Comparison of ENCODE assay signal across 19 cellular contexts in the genomic region with DNA sequence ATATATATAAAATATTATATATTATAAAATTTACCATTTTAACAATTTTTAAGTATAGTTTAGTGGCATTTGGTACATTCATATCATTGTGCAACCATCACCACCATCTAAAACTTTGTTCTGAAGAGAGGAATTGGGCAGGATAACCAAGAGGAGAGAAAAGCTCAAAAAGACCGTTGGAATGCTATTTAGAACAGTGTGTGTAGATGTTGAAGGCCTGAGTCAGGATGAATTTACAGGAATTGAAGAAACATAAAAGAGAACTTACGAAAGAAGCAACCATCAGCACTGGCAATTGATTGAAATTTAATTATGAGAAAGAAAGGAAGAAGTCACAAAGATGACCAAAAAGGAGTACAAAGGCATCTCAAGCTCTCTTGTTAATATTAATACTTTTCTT.
"Had no signal": no experiment of that assay in that cellular context is flagged by ENCODE, and none has a peak within 500 bp of the region (broad histone marks: within the 10 kb centered on the region; RNA-seq: fewer than 3 reads in every experiment).

No MANE protein-coding gene starts in this region.

- H3K27me3 Mint-ChIP-seq: activated naive CD4-positive, alpha-beta T cell treated with anti-CD3 and anti-CD28 coated beads, Interleukin-2, amount 50 U/mL, for 24 hours had no signal

- H3K4me3 Mint-ChIP-seq: activated naive CD4-positive, alpha-beta T cell treated with anti-CD3 and anti-CD28 coated beads, Interleukin-2, amount 50 U/mL, for 24 hours; natural killer cell treated with Interleukin-12 subunit alpha and Interleukin-12 subunit beta and Interleukin-15 and Interleukin-18, amount 100 ng/mL, for 72 hours had no signal

- H3K36me3 ChIP-seq: adrenal gland, tibial nerve, uterus had no signal

- H3K27ac Mint-ChIP-seq: activated naive CD4-positive, alpha-beta T cell treated with anti-CD3 and anti-CD28 coated beads, Interleukin-2, amount 50 U/mL, for 24 hours; natural killer cell treated with Interleukin-12 subunit alpha and Interleukin-12 subunit beta and Interleukin-15 and Interleukin-18, amount 100 ng/mL, for 72 hours had no signal

- H3K9me3 Mint-ChIP-seq: activated naive CD4-positive, alpha-beta T cell treated with anti-CD3 and anti-CD28 coated beads, Interleukin-2, amount 50 U/mL, for 24 hours; natural killer cell treated with Interleukin-12 subunit alpha and Interleukin-12 subunit beta and Interleukin-15 and Interleukin-18, amount 100 ng/mL, for 72 hours had no signal

- H3K4me3 ChIP-seq: adrenal gland, body of pancreas, coronary artery, lung, tibial nerve, uterus had no signal

- H3K9me3 ChIP-seq: adrenal gland, body of pancreas, tibial nerve, uterus had no signal

- DNase-seq: activated CD4-positive, alpha-beta T cell treated with anti-CD3 and anti-CD28 coated beads, Interleukin-2, amount 50 U/mL, for 4 hours; activated gamma-delta T cell; body of pancreas; caudate nucleus; hippocampal formation; islet precursor cell; posterior cingulate gyrus; stimulated activated CD4-positive, alpha-beta T cell treated with anti-CD3 and anti-CD28 coated beads, Interleukin-2, amount 100 ng/mL, for 24 hours; stimulated activated naive CD4-positive, alpha-beta T cell treated with Interleukin-2 at 50 U/mL for 16 hours; substantia nigra; SW 1271; uterus had no signal

- ATAC-seq: body of pancreas; left lobe of liver; natural killer cell treated with Interleukin-12 subunit alpha and Interleukin-12 subunit beta and Interleukin-15 and Interleukin-18, amount 100 ng/mL, for 72 hours had no signal

- H3K36me3 Mint-ChIP-seq: natural killer cell treated with Interleukin-12 subunit alpha and Interleukin-12 subunit beta and Interleukin-15 and Interleukin-18, amount 100 ng/mL, for 72 hours had no signal

- H3K4me1 ChIP-seq: uterus had no signal

- H3K27me3 ChIP-seq: adrenal gland, body of pancreas, tibial nerve, uterus had no signal

- H3K27ac ChIP-seq: adrenal gland, body of pancreas, coronary artery, tibial nerve, uterus had no signal
